In the genomic region with DNA sequence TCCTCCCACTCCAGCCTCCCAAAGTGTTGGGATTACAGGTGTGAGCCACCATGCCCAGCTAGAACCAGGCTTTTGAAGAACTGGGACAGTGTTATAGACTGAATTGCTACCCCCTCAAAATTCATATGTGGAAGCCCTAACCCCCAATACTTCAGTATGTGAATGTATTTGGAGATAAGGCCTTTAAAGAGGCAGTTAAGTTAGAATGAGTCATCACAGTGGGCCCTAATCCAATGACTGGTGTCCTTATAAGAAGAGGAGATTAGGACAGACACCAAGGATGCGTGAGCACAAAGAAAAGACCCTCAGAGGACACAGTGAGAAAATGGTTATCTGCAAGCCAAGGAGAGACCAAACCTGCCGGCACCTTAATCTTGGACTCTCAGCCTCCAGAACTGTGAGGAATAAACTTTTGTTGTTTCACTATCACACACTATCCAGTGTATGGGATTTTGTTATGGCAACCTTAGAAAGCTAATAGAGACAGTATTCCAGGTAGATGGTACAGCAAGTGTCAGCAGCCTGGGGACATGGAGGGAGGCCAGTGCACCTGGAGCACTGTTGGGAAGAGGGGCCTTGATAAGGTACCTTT, we compare ENCODE assay signal across 1 cellular context.
TF ChIP-seq lines count a peak whose summit lies in the region.

No MANE protein-coding gene starts in this region.

TF ChIP-seq in K562, 482 proteins besides CTCF, POLR2A, EP300 and RAD21 (continued from another document and continues in another):
- peak; percentile 82; the same call in 1 of the 2 replicates for TF ChIP-seq JUNB (CRISPR knock-in tag; conservative IDR thresholded peaks at IDR 0.05)
- TF ChIP-seq HDAC8 (tag; IDR thresholded peaks at IDR 0.05) = no peak
- TF ChIP-seq TEAD4 (IDR thresholded peaks at IDR 0.05; ENCODE audit: low read length) = peak; percentile 86
- TF ChIP-seq TEAD4 (CRISPR knock-in tag; IDR thresholded peaks at IDR 0.05; ENCODE audit: borderline replicate concordance) = no peak
- TF ChIP-seq, protein P1, sequence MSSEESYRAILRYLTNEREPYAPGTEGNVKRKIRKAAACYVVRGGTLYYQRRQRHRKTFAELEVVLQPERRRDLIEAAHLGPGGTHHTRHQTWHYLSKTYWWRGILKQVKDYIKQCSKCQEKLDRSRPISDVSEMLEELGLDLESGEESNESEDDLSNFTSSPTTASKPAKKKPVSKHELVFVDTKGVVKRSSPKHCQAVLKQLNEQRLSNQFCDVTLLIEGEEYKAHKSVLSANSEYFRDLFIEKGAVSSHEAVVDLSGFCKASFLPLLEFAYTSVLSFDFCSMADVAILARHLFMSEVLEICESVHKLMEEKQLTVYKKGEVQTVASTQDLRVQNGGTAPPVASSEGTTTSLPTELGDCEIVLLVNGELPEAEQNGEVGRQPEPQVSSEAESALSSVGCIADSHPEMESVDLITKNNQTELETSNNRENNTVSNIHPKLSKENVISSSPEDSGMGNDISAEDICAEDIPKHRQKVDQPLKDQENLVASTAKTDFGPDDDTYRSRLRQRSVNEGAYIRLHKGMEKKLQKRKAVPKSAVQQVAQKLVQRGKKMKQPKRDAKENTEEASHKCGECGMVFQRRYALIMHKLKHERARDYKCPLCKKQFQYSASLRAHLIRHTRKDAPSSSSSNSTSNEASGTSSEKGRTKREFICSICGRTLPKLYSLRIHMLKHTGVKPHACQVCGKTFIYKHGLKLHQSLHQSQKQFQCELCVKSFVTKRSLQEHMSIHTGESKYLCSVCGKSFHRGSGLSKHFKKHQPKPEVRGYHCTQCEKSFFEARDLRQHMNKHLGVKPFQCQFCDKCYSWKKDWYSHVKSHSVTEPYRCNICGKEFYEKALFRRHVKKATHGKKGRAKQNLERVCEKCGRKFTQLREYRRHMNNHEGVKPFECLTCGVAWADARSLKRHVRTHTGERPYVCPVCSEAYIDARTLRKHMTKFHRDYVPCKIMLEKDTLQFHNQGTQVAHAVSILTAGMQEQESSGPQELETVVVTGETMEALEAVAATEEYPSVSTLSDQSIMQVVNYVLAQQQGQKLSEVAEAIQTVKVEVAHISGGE (CRISPR knock-in tag; IDR thresholded peaks at IDR 0.05) = no peak
- TF ChIP-seq EZH2 (IDR thresholded peaks at IDR 0.05; ENCODE audit: borderline replicate concordance, low read depth, low read length) = no peak
- TF ChIP-seq, protein P2, sequence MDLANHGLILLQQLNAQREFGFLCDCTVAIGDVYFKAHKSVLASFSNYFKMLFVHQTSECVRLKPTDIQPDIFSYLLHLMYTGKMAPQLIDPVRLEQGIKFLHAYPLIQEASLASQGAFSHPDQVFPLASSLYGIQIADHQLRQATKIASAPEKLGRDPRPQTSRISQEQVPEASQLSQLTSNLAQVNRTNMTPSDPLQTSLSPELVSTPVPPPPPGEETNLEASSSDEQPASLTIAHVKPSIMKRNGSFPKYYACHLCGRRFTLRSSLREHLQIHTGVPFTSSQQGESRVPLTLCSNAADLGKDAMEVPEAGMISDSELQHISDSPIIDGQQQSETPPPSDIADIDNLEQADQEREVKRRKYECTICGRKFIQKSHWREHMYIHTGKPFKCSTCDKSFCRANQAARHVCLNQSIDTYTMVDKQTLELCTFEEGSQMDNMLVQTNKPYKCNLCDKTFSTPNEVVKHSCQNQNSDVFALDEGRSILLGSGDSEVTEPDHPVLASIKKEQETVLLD (IDR thresholded peaks at IDR 0.05) = peak; percentile 57; the same call in 1 of the 2 replicates
- TF ChIP-seq PHB2 (IDR thresholded peaks at IDR 0.05; ENCODE audit: low read depth) = peak; percentile 44; the same call in 1 of the 2 replicates
- TF ChIP-seq, protein P3, sequence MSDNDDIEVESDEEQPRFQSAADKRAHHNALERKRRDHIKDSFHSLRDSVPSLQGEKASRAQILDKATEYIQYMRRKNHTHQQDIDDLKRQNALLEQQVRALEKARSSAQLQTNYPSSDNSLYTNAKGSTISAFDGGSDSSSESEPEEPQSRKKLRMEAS (CRISPR knock-in tag; IDR thresholded peaks at IDR 0.05) = no peak
- TF ChIP-seq, protein P4, sequence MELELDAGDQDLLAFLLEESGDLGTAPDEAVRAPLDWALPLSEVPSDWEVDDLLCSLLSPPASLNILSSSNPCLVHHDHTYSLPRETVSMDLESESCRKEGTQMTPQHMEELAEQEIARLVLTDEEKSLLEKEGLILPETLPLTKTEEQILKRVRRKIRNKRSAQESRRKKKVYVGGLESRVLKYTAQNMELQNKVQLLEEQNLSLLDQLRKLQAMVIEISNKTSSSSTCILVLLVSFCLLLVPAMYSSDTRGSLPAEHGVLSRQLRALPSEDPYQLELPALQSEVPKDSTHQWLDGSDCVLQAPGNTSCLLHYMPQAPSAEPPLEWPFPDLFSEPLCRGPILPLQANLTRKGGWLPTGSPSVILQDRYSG (tag; conservative IDR thresholded peaks at IDR 0.05; ENCODE audit: low read depth) = 0 out of 2 replicates have a peak, but pooled peaks have one; percentile 28
- TF ChIP-seq POLR3G (IDR thresholded peaks at IDR 0.05; ENCODE audit: extremely low read depth, insufficient read length, insufficient replicate concordance) = no peak
- peak; percentile 96 for TF ChIP-seq ARID1B (IDR thresholded peaks at IDR 0.05)
- peak; percentile 20 to 69; a peak in 2 of 4 replicates for TF ChIP-seq ARNT (IDR thresholded peaks at IDR 0.05)
- TF ChIP-seq SMARCE1 (IDR thresholded peaks at IDR 0.05) = peak; percentile 95
- peak; percentile 58; the same call in 1 of the 2 replicates for TF ChIP-seq NCOA1 (IDR thresholded peaks at IDR 0.05; ENCODE audit: low read depth)
- TF ChIP-seq ZNF316 (IDR thresholded peaks at IDR 0.05) = peak; percentile 75
- TF ChIP-seq C11orf30 (IDR thresholded peaks at IDR 0.05; ENCODE audit: low read depth) = peak; percentile 84
- peak; percentile 86 for TF ChIP-seq HDAC2 (IDR thresholded peaks at IDR 0.05)
- TF ChIP-seq, protein P5, sequence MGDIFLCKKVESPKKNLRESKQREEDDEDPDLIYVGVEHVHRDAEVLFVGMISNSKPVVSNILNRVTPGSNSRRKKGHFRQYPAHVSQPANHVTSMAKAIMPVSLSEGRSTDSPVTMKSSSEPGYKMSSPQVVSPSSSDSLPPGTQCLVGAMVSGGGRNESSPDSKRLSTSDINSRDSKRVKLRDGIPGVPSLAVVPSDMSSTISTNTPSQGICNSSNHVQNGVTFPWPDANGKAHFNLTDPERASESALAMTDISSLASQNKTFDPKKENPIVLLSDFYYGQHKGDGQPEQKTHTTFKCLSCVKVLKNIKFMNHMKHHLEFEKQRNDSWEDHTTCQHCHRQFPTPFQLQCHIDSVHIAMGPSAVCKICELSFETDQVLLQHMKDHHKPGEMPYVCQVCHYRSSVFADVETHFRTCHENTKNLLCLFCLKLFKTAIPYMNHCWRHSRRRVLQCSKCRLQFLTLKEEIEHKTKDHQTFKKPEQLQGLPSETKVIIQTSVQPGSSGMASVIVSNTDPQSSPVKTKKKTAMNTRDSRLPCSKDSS (IDR thresholded peaks at IDR 0.05; ENCODE audit: low read depth, partially characterized antibody) = no peak
- TF ChIP-seq JUND (IDR thresholded peaks at IDR 0.05; ENCODE audit: borderline replicate concordance, low read depth, low read length) = peak; percentile 99
- TF ChIP-seq JUND (tag; IDR thresholded peaks at IDR 0.05; ENCODE audit: borderline replicate concordance, low read depth, low read length) = peak; percentile 99
- TF ChIP-seq ZC3H4 (CRISPR knock-in tag; IDR thresholded peaks at IDR 0.05; ENCODE audit: borderline replicate concordance) = no peak
- TF ChIP-seq, protein P6, sequence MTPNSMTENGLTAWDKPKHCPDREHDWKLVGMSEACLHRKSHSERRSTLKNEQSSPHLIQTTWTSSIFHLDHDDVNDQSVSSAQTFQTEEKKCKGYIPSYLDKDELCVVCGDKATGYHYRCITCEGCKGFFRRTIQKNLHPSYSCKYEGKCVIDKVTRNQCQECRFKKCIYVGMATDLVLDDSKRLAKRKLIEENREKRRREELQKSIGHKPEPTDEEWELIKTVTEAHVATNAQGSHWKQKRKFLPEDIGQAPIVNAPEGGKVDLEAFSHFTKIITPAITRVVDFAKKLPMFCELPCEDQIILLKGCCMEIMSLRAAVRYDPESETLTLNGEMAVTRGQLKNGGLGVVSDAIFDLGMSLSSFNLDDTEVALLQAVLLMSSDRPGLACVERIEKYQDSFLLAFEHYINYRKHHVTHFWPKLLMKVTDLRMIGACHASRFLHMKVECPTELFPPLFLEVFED (CRISPR knock-in tag; conservative IDR thresholded peaks at IDR 0.05) = no peak
- TF ChIP-seq, protein P7, sequence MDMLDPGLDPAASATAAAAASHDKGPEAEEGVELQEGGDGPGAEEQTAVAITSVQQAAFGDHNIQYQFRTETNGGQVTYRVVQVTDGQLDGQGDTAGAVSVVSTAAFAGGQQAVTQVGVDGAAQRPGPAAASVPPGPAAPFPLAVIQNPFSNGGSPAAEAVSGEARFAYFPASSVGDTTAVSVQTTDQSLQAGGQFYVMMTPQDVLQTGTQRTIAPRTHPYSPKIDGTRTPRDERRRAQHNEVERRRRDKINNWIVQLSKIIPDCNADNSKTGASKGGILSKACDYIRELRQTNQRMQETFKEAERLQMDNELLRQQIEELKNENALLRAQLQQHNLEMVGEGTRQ (CRISPR knock-in tag; IDR thresholded peaks at IDR 0.05) = no peak
- no peak for TF ChIP-seq ZNF354B (CRISPR knock-in tag; IDR thresholded peaks at IDR 0.05)
- TF ChIP-seq CREBBP (IDR thresholded peaks at IDR 0.05; ENCODE audit: low read depth, low read length) = no peak
- peak; percentile 39; the same call in 1 of the 2 replicates for TF ChIP-seq CREB1 (IDR thresholded peaks at IDR 0.05)
- no peak for TF ChIP-seq CREB1 (CRISPR knock-in tag; IDR thresholded peaks at IDR 0.05)
- TF ChIP-seq COPS2 (conservative IDR thresholded peaks at IDR 0.05) = no peak
- no peak for TF ChIP-seq HMG20A (CRISPR knock-in tag; conservative IDR thresholded peaks at IDR 0.05)
- TF ChIP-seq ZFP30 (CRISPR knock-in tag; IDR thresholded peaks at IDR 0.05; ENCODE audit: borderline replicate concordance) = no peak
- TF ChIP-seq ZNF197 (CRISPR knock-in tag; IDR thresholded peaks at IDR 0.05; ENCODE audit: low read depth) = peak; percentile 65; the same call in 1 of the 2 replicates
- TF ChIP-seq FOXJ2 (tag; IDR thresholded peaks at IDR 0.05) = no peak
- peak; percentile 92 for TF ChIP-seq SMARCC2 (IDR thresholded peaks at IDR 0.05; ENCODE audit: low read depth)
- TF ChIP-seq, protein P8, sequence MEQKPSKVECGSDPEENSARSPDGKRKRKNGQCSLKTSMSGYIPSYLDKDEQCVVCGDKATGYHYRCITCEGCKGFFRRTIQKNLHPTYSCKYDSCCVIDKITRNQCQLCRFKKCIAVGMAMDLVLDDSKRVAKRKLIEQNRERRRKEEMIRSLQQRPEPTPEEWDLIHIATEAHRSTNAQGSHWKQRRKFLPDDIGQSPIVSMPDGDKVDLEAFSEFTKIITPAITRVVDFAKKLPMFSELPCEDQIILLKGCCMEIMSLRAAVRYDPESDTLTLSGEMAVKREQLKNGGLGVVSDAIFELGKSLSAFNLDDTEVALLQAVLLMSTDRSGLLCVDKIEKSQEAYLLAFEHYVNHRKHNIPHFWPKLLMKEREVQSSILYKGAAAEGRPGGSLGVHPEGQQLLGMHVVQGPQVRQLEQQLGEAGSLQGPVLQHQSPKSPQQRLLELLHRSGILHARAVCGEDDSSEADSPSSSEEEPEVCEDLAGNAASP (IDR thresholded peaks at IDR 0.05) = no peak
- no peak for TF ChIP-seq ESRRA (IDR thresholded peaks at IDR 0.05; ENCODE audit: borderline replicate concordance, low read depth)
- peak; percentile 65 for TF ChIP-seq DACH1 (IDR thresholded peaks at IDR 0.05; ENCODE audit: partially characterized antibody)
- TF ChIP-seq, protein P9, sequence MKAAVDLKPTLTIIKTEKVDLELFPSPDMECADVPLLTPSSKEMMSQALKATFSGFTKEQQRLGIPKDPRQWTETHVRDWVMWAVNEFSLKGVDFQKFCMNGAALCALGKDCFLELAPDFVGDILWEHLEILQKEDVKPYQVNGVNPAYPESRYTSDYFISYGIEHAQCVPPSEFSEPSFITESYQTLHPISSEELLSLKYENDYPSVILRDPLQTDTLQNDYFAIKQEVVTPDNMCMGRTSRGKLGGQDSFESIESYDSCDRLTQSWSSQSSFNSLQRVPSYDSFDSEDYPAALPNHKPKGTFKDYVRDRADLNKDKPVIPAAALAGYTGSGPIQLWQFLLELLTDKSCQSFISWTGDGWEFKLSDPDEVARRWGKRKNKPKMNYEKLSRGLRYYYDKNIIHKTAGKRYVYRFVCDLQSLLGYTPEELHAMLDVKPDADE (conservative IDR thresholded peaks at IDR 0.05; ENCODE audit: control insufficient read depth, low read depth, low read length) = no peak
- peak; percentile 22 to 62; a peak in 1 of 4 replicates for TF ChIP-seq RCOR1 (IDR thresholded peaks at IDR 0.05; ENCODE audit: borderline replicate concordance in 1 of 2, low read depth in 2 of 2, low read length in 2 of 2)
- no peak for TF ChIP-seq SP1 (CRISPR knock-in tag; IDR thresholded peaks at IDR 0.05)
- peak; percentile 59 for TF ChIP-seq MAFF (IDR thresholded peaks at IDR 0.05; ENCODE audit: low read length)
- TF ChIP-seq, protein P10, sequence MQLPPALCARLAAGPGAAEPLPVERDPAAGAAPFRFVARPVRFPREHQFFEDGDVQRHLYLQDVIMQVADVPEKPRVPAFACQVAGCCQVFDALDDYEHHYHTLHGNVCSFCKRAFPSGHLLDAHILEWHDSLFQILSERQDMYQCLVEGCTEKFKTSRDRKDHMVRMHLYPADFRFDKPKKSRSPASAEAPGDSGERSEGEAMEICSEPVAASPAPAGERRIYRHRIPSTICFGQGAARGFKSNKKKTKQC (CRISPR knock-in tag; IDR thresholded peaks at IDR 0.05) = no peak
- TF ChIP-seq PTTG1 (tag; IDR thresholded peaks at IDR 0.05; ENCODE audit: low read depth) = no peak
- no peak for TF ChIP-seq SPI1 (IDR thresholded peaks at IDR 0.05; ENCODE audit: borderline replicate concordance, low read depth, low read length)
- no peak for TF ChIP-seq ZNF143 (CRISPR knock-in tag; IDR thresholded peaks at IDR 0.05)
- TF ChIP-seq TCF3 (CRISPR knock-in tag; IDR thresholded peaks at IDR 0.05) = peak; percentile 78
- no peak for TF ChIP-seq XRCC4 (IDR thresholded peaks at IDR 0.05; ENCODE audit: extremely low read depth, insufficient read depth, insufficient read length)
- peak; percentile 65 to 77; a peak in 2 of 4 replicates for TF ChIP-seq TRIM24 (IDR thresholded peaks at IDR 0.05)
- TF ChIP-seq TEAD2 (tag; IDR thresholded peaks at IDR 0.05) = no peak
- TF ChIP-seq KHSRP (IDR thresholded peaks at IDR 0.05) = no peak
- TF ChIP-seq NR2C2 (CRISPR knock-in tag; IDR thresholded peaks at IDR 0.05) = no peak
- TF ChIP-seq NR2C2 (tag; IDR thresholded peaks at IDR 0.05) = 0 out of 2 replicates have a peak, but pooled peaks have one; percentile 36
- 0 out of 2 replicates have a peak, but pooled peaks have one; percentile 59 for TF ChIP-seq CTBP1 (IDR thresholded peaks at IDR 0.05; ENCODE audit: borderline replicate concordance)
- TF ChIP-seq BMI1 (IDR thresholded peaks at IDR 0.05; ENCODE audit: low read length) = no peak
- no peak for TF ChIP-seq CHD2 (IDR thresholded peaks at IDR 0.05; ENCODE audit: low read depth, low read length)
- TF ChIP-seq FOXP1 (CRISPR knock-in tag; IDR thresholded peaks at IDR 0.05) = no peak
- no peak for TF ChIP-seq ZNF282 (CRISPR knock-in tag; IDR thresholded peaks at IDR 0.05)
- TF ChIP-seq SMARCA4 (IDR thresholded peaks at IDR 0.05) = peak; percentile 96
- no peak for TF ChIP-seq HNRNPLL (IDR thresholded peaks at IDR 0.05; ENCODE audit: low read depth, low read length, poor library complexity, severe bottlenecking)
- no peak for TF ChIP-seq TRIM28 (IDR thresholded peaks at IDR 0.05)
- TF ChIP-seq ZBTB8A (IDR thresholded peaks at IDR 0.05; ENCODE audit: partially characterized antibody) = no peak
- peak; percentile 48 for TF ChIP-seq CHD4 (IDR thresholded peaks at IDR 0.05; ENCODE audit: insufficient read depth, insufficient replicate concordance, low read depth, low read length, poor library complexity, severe bottlenecking)
- TF ChIP-seq FOS (IDR thresholded peaks at IDR 0.05; ENCODE audit: extremely low read depth, insufficient read length) = peak; percentile 77
